11 cellular contexts compared by ENCODE assay signal in genomic region chr10:90579602-90580242, GRCh38.
DNase-seq lines count a peak whose midpoint lies in the region; ATAC-seq and TF ChIP-seq lines count a peak whose summit lies in the region.
"Had no signal": no experiment of that assay in that cellular context is flagged by ENCODE, and none has a peak within 500 bp of the region (broad histone marks: within the 10 kb centered on the region; RNA-seq: fewer than 3 reads in every experiment).

No MANE protein-coding gene starts in this region.

- CTCF ChIA-PET in AG04449 (lab: Yijun Ruan, JAX) = no interaction called here

- ATAC-seq in GM19467 (IDR thresholded peaks at IDR 0.05; ENCODE audit: unreplicated experiment) (no peak), GM18498 (IDR thresholded peaks at IDR 0.05; ENCODE audit: unreplicated experiment) (no peak)
- ATAC-seq: activated naive CD4-positive, alpha-beta T cell treated with anti-CD3 and anti-CD28 coated beads, Interleukin-2, amount 50 U/mL, for 72 hours; Right ventricle myocardium inferior had no signal

- TF ChIP-seq CTCF in AG04449 (IDR thresholded peaks at IDR 0.05; ENCODE audit: insufficient read depth, low read length, missing control alignments) (peak; percentile 6), colonic mucosa (IDR thresholded peaks at IDR 0.05) (no peak)

- H3K27me3 ChIP-seq in colonic mucosa = no peaks in the 10 kb centered on the region

- H3K9me3 ChIP-seq in colonic mucosa = no peaks in the 10 kb centered on the region

- H3K36me3 ChIP-seq in colonic mucosa = no peaks in the 10 kb centered on the region

- no peak overlapping the region for H3K4me3 ChIP-seq in AG04449 (ENCODE audit: low read depth, low read length)
- H3K4me3 ChIP-seq in colonic mucosa = no peak overlapping the region

- intact Hi-C loops in colonic mucosa (cut with DNase I) = no loop called here

- H3K9ac ChIP-seq in colonic mucosa (ENCODE audit: low read depth in 2 of 2, low read length in 2 of 2) = no peak overlapping the region

- H3K4me1 ChIP-seq in colonic mucosa = no peaks in the 10 kb centered on the region

- no peak overlapping the region for H3K27ac ChIP-seq in colonic mucosa

- POLR2A ChIA-PET in AG04449 (lab: Yijun Ruan, JAX) = no interaction called here

- DNase-seq in AG04449 (ENCODE audit: low read depth, low spot score) = no peak
- peak; percentile 69 for DNase-seq in HT-29 (ENCODE audit: low spot score)
- peak; percentile 68 for DNase-seq in amniotic epithelial cell (ENCODE audit: low read depth)
- DNase-seq in islet precursor cell = peak; percentile 69
- no peak for DNase-seq in activated CD4-positive, CD25-positive, alpha-beta regulatory T cell treated with anti-CD3 and anti-CD28 coated beads, Interleukin-2, amount 50 U/mL, for 72 hours
- no peak for DNase-seq in colonic mucosa
- DNase-seq: CD4-positive, alpha-beta T cell had no signal

Comparison
In these comparisons a context has a peak if more than half of its experiments do, and no peak if none do; other contexts are left out.
1. DNase-seq: peak in HT-29 (single experiment), amniotic epithelial cell (single experiment) and islet precursor cell (single experiment); none in AG04449 (single experiment), activated CD4-positive, CD25-positive, alpha-beta regulatory T cell treated with anti-CD3 and anti-CD28 coated beads, Interleukin-2, amount 50 U/mL, for 72 hours (single experiment) and colonic mucosa (single experiment).